In the genomic region with DNA sequence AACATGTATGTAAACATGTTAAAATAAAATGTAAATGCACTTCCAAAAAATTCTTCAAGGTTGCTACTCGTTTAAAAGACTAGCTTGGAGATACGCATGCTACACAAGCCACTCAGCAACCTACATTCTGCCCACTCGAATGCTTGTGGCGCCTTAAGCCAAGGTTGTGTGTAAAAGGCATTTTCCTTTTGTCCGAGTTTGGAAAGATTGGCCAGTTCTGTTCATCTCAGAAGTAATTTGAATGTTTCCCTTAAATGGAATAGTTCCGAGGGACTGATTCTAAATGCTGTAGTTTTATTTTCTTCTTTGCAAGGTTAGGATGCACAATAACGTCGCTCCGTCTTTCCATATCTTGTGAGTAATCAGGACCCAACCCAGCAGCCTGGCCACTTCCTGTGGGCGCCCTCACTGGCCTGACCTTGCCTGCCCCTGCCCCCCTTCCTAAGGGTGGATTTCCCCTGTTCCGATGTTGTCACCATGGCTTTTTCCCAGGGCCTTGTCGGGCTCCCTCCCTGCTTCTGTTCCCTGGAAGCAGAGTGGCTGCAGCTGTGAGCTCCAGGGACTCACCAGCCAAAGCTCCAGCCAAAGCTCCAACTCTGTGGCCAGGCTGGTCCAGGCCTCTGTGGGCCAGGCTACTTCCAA, we compare ENCODE assay signal across 9 cellular contexts.
DNase-seq lines count a peak whose midpoint lies in the region; ATAC-seq and TF ChIP-seq lines count a peak whose summit lies in the region.
"Had no signal": no experiment of that assay in that cellular context is flagged by ENCODE, and none has a peak within 500 bp of the region (broad histone marks: within the 10 kb centered on the region; RNA-seq: fewer than 3 reads in every experiment).

No MANE protein-coding gene starts in this region.

- CTCF ChIA-PET in WTC11 (lab: Charles Lee): interaction anchor here (0.9 to 2.3 kb wide), 3 partner anchors 34 to 92 kb away, joined by 3 to 6 read pairs (median 4); a partner anchor contains a TSS

- ATAC-seq in SK-N-SH treated with all-trans-retinoic acid at 6 μM for 48 hours: peak; percentile 81
- ATAC-seq in WTC11: no peak; the same call in 1 of the 2 replicates
- ATAC-seq in foreskin keratinocyte: no peak

- H3K4me1 ChIP-seq in fibroblast of lung (ENCODE audit: control insufficient read depth, extremely low read depth, insufficient read depth, low read length) (no peaks in the 10 kb centered on the region), foreskin keratinocyte (no peaks in the 10 kb centered on the region)

- peaks cover 29% of the 10 kb centered on the region for H3K4me1 Mint-ChIP-seq in nephron
- peaks cover 26% of the 10 kb centered on the region for H3K4me1 Mint-ChIP-seq in WTC11

- peak; percentile 78 for DNase-seq in AG08396 (ENCODE audit: low spot score)
- peak; percentile 80 to 86 for DNase-seq in fibroblast of lung (ENCODE audit: low read depth in 2 of 2)
- DNase-seq in WTC11 (ENCODE audit: low spot score): no peak
- DNase-seq in iPS-NIHi11 (ENCODE audit: low spot score): no peak
- DNase-seq in KG1 (lab: John Stamatoyannopoulos, UW): no peak
- DNase-seq in foreskin keratinocyte: no peak
- DNase-seq: activated gamma-delta T cell had no signal

- no peaks in the 10 kb centered on the region for H3K36me3 ChIP-seq in fibroblast of lung (ENCODE audit: control insufficient read depth, insufficient read depth, low read length)

- peak overlapping the region; percentile 32 for H3K9ac ChIP-seq in fibroblast of lung (ENCODE audit: insufficient read depth, low read length)

- H3K27me3 ChIP-seq in fibroblast of lung (ENCODE audit: control insufficient read depth, insufficient read depth, low read length) (no peaks in the 10 kb centered on the region), foreskin keratinocyte (peaks cover 15% of the 10 kb centered on the region)

- H3K4me2 ChIP-seq in fibroblast of lung (ENCODE audit: extremely low read depth, insufficient read depth, low read length): peak overlapping the region; percentile 75

- H4K20me1 ChIP-seq in fibroblast of lung (ENCODE audit: control insufficient read depth, extremely low read depth, insufficient read depth, low read length): no peaks in the 10 kb centered on the region

- no peaks in the 10 kb centered on the region for H3K9me3 ChIP-seq in fibroblast of lung (ENCODE audit: control insufficient read depth, insufficient read depth, low read depth, low read length)

- no peaks in the 10 kb centered on the region for H3K36me3 Mint-ChIP-seq in nephron (ENCODE audit: low read depth)
- peaks cover 3% of the 10 kb centered on the region; the same call in 1 of the 2 replicates for H3K36me3 Mint-ChIP-seq in WTC11

- H3K4me3 Mint-ChIP-seq in nephron (peak overlapping the region in 1 of 3 experiments; percentile 6), WTC11 (no peak overlapping the region)

- POLR2A ChIA-PET in WTC11 (lab: Charles Lee): no interaction called here

- H3K27ac Mint-ChIP-seq in nephron (peak overlapping the region; percentile 12 to 62 (median 58)), WTC11 (no peak overlapping the region)

- peak overlapping the region in 2 of 4 experiments; percentile 7 to 33 for H3K4me3 ChIP-seq in fibroblast of lung (replicated peaks in 1 of 4; ENCODE audit: control extremely low read depth in 1 of 4, insufficient read depth in 1 of 4, low read depth in 3 of 4, low read length in 4 of 4)

- H3K27ac ChIP-seq in fibroblast of lung (ENCODE audit: insufficient read depth, low read length): peak overlapping the region; percentile 38
- H3K27ac ChIP-seq in foreskin keratinocyte: no peak overlapping the region

- peak overlapping the region; percentile 37 for H2AFZ ChIP-seq in fibroblast of lung (ENCODE audit: low read length)

- TF ChIP-seq CTCF in fibroblast of lung (conservative IDR thresholded peaks at IDR 0.05 in 1 of 2, IDR thresholded peaks at IDR 0.05 in 1 of 2; ENCODE audit: low read depth in 1 of 2, low read length in 2 of 2) (peak in 1 of 2 donors; percentile 5), nephron (IDR thresholded peaks at IDR 0.05; ENCODE audit: unreplicated experiment in 3 of 3) (no peak), WTC11 (IDR thresholded peaks at IDR 0.05) (no peak), foreskin keratinocyte (conservative IDR thresholded peaks at IDR 0.05) (no peak)

- H3K9me3 Mint-ChIP-seq in nephron (peaks cover 8% of the 10 kb centered on the region), WTC11 (peaks cover 13% of the 10 kb centered on the region)

- peaks cover 4% of the 10 kb centered on the region for H3K27me3 Mint-ChIP-seq in nephron (ENCODE audit: low read depth)
- no peaks in the 10 kb centered on the region for H3K27me3 Mint-ChIP-seq in WTC11 (ENCODE audit: low read depth)

- H3K79me2 ChIP-seq in fibroblast of lung (ENCODE audit: control insufficient read depth, insufficient read depth, low read length): no peaks in the 10 kb centered on the region

TF ChIP-seq in SK-N-SH treated with all-trans-retinoic acid at 6 μM for 48 hours, 23 proteins besides CTCF, POLR2A, EP300 and RAD21 (continues in another document):
- TF ChIP-seq TOX (CRISPR knock-in tag; IDR thresholded peaks at IDR 0.05; ENCODE audit: borderline replicate concordance) (no peak), TCF4 (CRISPR knock-in tag; IDR thresholded peaks at IDR 0.05; ENCODE audit: borderline replicate concordance) (peak; percentile 35; the same call in 1 of the 2 replicates), ZC3H10 (CRISPR knock-in tag; IDR thresholded peaks at IDR 0.05) (no peak), CSDC2 (CRISPR knock-in tag; IDR thresholded peaks at IDR 0.05) (0 out of 2 replicates have a peak, but pooled peaks have one; percentile 16), SNAI2 (CRISPR knock-in tag; IDR thresholded peaks at IDR 0.05) (peak; percentile 87), RARB (CRISPR knock-in tag; IDR thresholded peaks at IDR 0.05) (no peak), ESRRG (CRISPR knock-in tag; IDR thresholded peaks at IDR 0.05) (no peak)
- TF ChIP-seq, protein P1, sequence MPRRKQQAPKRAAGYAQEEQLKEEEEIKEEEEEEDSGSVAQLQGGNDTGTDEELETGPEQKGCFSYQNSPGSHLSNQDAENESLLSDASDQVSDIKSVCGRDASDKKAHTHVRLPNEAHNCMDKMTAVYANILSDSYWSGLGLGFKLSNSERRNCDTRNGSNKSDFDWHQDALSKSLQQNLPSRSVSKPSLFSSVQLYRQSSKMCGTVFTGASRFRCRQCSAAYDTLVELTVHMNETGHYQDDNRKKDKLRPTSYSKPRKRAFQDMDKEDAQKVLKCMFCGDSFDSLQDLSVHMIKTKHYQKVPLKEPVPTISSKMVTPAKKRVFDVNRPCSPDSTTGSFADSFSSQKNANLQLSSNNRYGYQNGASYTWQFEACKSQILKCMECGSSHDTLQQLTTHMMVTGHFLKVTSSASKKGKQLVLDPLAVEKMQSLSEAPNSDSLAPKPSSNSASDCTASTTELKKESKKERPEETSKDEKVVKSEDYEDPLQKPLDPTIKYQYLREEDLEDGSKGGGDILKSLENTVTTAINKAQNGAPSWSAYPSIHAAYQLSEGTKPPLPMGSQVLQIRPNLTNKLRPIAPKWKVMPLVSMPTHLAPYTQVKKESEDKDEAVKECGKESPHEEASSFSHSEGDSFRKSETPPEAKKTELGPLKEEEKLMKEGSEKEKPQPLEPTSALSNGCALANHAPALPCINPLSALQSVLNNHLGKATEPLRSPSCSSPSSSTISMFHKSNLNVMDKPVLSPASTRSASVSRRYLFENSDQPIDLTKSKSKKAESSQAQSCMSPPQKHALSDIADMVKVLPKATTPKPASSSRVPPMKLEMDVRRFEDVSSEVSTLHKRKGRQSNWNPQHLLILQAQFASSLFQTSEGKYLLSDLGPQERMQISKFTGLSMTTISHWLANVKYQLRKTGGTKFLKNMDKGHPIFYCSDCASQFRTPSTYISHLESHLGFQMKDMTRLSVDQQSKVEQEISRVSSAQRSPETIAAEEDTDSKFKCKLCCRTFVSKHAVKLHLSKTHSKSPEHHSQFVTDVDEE (CRISPR knock-in tag; IDR thresholded peaks at IDR 0.05): no peak

TF ChIP-seq in WTC11, 78 proteins besides CTCF, POLR2A, EP300 and RAD21 (continues in another document):
- no peak for TF ChIP-seq ATF1 (CRISPR knock-in tag; IDR thresholded peaks at IDR 0.05)
- TF ChIP-seq, protein P2, sequence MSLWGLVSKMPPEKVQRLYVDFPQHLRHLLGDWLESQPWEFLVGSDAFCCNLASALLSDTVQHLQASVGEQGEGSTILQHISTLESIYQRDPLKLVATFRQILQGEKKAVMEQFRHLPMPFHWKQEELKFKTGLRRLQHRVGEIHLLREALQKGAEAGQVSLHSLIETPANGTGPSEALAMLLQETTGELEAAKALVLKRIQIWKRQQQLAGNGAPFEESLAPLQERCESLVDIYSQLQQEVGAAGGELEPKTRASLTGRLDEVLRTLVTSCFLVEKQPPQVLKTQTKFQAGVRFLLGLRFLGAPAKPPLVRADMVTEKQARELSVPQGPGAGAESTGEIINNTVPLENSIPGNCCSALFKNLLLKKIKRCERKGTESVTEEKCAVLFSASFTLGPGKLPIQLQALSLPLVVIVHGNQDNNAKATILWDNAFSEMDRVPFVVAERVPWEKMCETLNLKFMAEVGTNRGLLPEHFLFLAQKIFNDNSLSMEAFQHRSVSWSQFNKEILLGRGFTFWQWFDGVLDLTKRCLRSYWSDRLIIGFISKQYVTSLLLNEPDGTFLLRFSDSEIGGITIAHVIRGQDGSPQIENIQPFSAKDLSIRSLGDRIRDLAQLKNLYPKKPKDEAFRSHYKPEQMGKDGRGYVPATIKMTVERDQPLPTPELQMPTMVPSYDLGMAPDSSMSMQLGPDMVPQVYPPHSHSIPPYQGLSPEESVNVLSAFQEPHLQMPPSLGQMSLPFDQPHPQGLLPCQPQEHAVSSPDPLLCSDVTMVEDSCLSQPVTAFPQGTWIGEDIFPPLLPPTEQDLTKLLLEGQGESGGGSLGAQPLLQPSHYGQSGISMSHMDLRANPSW (CRISPR knock-in tag; conservative IDR thresholded peaks at IDR 0.05; ENCODE audit: low read depth): no peak
- TF ChIP-seq SMAD4 (CRISPR knock-in tag; IDR thresholded peaks at IDR 0.05): no peak
- no peak for TF ChIP-seq SOX15 (CRISPR knock-in tag; IDR thresholded peaks at IDR 0.05)
- no peak for TF ChIP-seq CREB1 (CRISPR knock-in tag; IDR thresholded peaks at IDR 0.05)
- no peak for TF ChIP-seq ETV6 (CRISPR knock-in tag; IDR thresholded peaks at IDR 0.05)
- no peak for TF ChIP-seq CBFB (CRISPR knock-in tag; IDR thresholded peaks at IDR 0.05; ENCODE audit: low read depth)
- TF ChIP-seq ZNF416 (CRISPR knock-in tag; IDR thresholded peaks at IDR 0.05): no peak
- TF ChIP-seq ELF4 (CRISPR knock-in tag; IDR thresholded peaks at IDR 0.05; ENCODE audit: low read depth): no peak

Comparison
In these comparisons a context has a peak if more than half of its experiments do, and no peak if none do; other contexts are left out.
1. DNase-seq: peak in AG08396 (single experiment) and fibroblast of lung (2 of 2); none in WTC11 (single experiment), iPS-NIHi11 (single experiment), KG1 (single experiment) and foreskin keratinocyte (0 of 2).